Comparison of ENCODE assay signal across 18 cellular contexts in the genomic region with DNA sequence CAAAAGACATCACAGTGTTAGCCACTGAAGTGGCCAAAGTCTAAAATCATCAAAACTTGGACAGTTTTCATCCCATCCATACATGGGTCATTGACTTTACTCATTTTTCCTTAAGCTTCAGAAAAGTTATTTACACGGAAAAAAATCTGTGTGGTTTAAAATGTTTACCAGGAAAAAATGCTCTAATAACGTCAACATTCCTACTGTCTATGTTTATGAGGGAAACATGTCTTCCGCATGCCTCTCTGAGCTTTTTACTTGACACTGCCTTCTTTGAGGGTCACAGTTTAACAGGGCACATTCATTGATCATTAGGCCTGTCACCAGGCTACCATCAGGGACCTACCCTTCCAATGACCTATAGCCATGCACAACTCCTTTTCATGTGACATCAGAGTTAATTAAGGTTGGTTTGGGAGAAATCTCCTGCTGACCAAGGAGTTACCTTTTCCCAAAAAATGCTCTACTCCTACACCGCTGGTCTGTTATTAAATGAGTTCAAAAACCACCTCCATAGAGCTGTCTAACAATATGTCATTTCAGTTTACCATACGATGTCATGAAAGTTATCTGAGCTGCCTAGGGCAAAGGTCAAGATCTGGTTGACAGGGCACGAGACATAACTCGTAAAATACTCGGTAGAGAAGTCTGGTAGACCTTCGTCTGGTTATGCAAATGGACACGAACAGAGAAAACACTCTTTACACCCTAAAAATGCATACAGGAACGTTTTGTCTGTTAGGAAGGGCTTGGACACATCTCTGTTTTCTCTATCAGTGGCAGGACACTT.
"Had no signal": no experiment of that assay in that cellular context is flagged by ENCODE, and none has a peak within 500 bp of the region (broad histone marks: within the 10 kb centered on the region; RNA-seq: fewer than 3 reads in every experiment).

No MANE protein-coding gene starts in this region.

- ATAC-seq: natural killer cell, T-cell had no signal

- H3K36me3 ChIP-seq: adrenal gland, colonic mucosa, esophagus squamous epithelium, left ventricle myocardium inferior, tibial artery had no signal

- H3K4me3 ChIP-seq: adrenal gland, colonic mucosa, esophagus squamous epithelium, left ventricle myocardium inferior, tibial artery had no signal

- H3K4me1 ChIP-seq: colonic mucosa had no signal

- H3K27ac ChIP-seq: adrenal gland, colonic mucosa, esophagus squamous epithelium, left ventricle myocardium inferior, tibial artery had no signal

- H3K4me3 Mint-ChIP-seq: activated CD4-positive, alpha-beta memory T cell treated with anti-CD3 and anti-CD28 coated beads for 36 hours; activated naive CD4-positive, alpha-beta T cell treated with anti-CD3 and anti-CD28 coated beads, Interleukin-2, amount 50 U/mL, for 24 hours; activated T-cell treated with anti-CD3 and anti-CD28 coated beads, Interleukin-2, amount 50 U/mL, for 4 hours; natural killer cell; T-cell had no signal

- H3K9me3 Mint-ChIP-seq: activated CD4-positive, alpha-beta memory T cell treated with anti-CD3 and anti-CD28 coated beads for 36 hours; activated T-cell treated with anti-CD3 and anti-CD28 coated beads, Interleukin-2, amount 50 U/mL, for 4 hours; natural killer cell; T-cell had no signal

- H3K4me1 Mint-ChIP-seq: activated naive CD4-positive, alpha-beta T cell treated with anti-CD3 and anti-CD28 coated beads, Interleukin-2, amount 50 U/mL, for 24 hours; natural killer cell; T-cell had no signal

- H3K27ac Mint-ChIP-seq: activated CD4-positive, alpha-beta memory T cell treated with anti-CD3 and anti-CD28 coated beads for 36 hours; activated naive CD4-positive, alpha-beta T cell treated with anti-CD3 and anti-CD28 coated beads, Interleukin-2, amount 50 U/mL, for 24 hours; natural killer cell; T-cell had no signal

- H3K27me3 ChIP-seq: adrenal gland, colonic mucosa, tibial artery had no signal

- DNase-seq: activated CD4-positive, alpha-beta memory T cell treated with anti-CD3 and anti-CD28 coated beads for 36 hours; activated effector memory CD4-positive, alpha-beta T cell treated with Interleukin-2 at 50 U/mL for 16 hours; activated T-cell treated with anti-CD3 and anti-CD28 coated beads, Interleukin-2, amount 50 U/mL, for 4 hours; adrenal gland; central memory CD4-positive, alpha-beta T cell; colonic mucosa; esophagus squamous epithelium; hippocampal formation; left ventricle myocardium inferior; natural killer cell; nucleus accumbens; stimulated activated CD4-positive, alpha-beta T cell treated with anti-CD3 and anti-CD28 coated beads, Interleukin-15, amount 100 ng/mL, for 24 hours; stimulated activated CD4-positive, alpha-beta T cell treated with anti-CD3 and anti-CD28 coated beads, Interleukin-4, amount 100 ng/mL, for 24 hours; stimulated activated naive CD4-positive, alpha-beta T cell; T-cell; T-helper 9 cell; tibial artery had no signal

- H3K36me3 Mint-ChIP-seq: natural killer cell, T-cell had no signal

- H3K9me3 ChIP-seq: adrenal gland, colonic mucosa, esophagus squamous epithelium, left ventricle myocardium inferior, tibial artery had no signal
